ENCODE assay signal across 1 cellular context in the genomic region with DNA sequence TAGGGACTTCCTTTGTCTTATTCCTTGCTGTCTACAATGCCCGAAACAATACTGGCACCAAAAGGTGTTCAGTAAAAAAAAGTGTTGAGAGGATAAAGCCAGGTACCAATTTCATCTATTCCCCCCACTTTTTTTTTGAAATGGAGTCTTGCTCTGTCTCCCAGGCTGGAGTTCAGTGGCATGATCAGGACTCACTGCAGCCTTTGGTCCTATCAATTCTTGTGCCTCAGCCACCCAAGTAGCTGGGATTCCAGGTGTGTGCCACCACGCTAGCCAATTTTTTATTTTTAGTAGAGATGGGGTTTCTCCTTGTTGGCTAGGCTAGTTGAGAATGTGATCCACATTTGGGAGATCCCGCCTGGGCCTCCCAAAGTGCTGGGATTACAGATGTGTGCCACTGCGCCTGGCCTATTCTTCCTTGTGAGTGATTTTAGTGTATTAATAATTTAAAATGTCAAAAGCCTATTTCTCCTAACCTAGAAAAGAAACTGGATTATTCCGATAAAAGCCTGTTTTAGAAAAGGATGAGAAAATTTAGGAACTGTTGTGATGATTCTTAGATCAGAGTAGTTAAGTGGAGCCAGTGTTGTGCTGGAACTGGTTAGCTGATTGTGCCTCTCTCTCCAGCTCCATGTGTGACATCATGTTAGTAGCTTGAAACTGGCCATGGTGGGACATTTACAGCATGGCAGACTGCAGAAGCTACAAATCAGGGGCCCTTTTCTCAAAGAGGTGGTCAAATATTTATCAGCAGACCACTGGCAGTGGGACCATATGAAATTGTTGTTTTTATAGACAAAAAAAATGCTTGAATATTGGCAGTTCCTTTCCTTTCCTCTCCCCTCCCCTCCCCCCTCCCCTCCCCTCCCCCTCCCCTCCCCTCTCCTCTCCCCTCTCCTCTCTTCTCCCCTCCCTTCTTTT.
TF ChIP-seq lines count a peak whose summit lies in the region.

No MANE protein-coding gene starts in this region.

TF ChIP-seq in GM12878, 131 proteins besides CTCF, POLR2A, EP300 and RAD21 (continued from another document):
- TF ChIP-seq CEBPZ (IDR thresholded peaks at IDR 0.05; ENCODE audit: low read depth, low read length), result no peak
- peak; percentile 41; the same call in 1 of the 2 replicates for TF ChIP-seq YY1 (IDR thresholded peaks at IDR 0.05; ENCODE audit: low read depth, low read length)
- TF ChIP-seq, protein P1, sequence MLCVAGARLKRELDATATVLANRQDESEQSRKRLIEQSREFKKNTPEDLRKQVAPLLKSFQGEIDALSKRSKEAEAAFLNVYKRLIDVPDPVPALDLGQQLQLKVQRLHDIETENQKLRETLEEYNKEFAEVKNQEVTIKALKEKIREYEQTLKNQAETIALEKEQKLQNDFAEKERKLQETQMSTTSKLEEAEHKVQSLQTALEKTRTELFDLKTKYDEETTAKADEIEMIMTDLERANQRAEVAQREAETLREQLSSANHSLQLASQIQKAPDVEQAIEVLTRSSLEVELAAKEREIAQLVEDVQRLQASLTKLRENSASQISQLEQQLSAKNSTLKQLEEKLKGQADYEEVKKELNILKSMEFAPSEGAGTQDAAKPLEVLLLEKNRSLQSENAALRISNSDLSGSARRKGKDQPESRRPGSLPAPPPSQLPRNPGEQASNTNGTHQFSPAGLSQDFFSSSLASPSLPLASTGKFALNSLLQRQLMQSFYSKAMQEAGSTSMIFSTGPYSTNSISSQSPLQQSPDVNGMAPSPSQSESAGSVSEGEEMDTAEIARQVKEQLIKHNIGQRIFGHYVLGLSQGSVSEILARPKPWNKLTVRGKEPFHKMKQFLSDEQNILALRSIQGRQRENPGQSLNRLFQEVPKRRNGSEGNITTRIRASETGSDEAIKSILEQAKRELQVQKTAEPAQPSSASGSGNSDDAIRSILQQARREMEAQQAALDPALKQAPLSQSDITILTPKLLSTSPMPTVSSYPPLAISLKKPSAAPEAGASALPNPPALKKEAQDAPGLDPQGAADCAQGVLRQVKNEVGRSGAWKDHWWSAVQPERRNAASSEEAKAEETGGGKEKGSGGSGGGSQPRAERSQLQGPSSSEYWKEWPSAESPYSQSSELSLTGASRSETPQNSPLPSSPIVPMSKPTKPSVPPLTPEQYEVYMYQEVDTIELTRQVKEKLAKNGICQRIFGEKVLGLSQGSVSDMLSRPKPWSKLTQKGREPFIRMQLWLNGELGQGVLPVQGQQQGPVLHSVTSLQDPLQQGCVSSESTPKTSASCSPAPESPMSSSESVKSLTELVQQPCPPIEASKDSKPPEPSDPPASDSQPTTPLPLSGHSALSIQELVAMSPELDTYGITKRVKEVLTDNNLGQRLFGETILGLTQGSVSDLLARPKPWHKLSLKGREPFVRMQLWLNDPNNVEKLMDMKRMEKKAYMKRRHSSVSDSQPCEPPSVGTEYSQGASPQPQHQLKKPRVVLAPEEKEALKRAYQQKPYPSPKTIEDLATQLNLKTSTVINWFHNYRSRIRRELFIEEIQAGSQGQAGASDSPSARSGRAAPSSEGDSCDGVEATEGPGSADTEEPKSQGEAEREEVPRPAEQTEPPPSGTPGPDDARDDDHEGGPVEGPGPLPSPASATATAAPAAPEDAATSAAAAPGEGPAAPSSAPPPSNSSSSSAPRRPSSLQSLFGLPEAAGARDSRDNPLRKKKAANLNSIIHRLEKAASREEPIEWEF (IDR thresholded peaks at IDR 0.05; ENCODE audit: insufficient replicate concordance, low read depth, low read length), result no peak
- no peak for TF ChIP-seq GABPA (IDR thresholded peaks at IDR 0.05; ENCODE audit: low read depth)
- no peak for TF ChIP-seq HSF1 (IDR thresholded peaks at IDR 0.05; ENCODE audit: low read depth, low read length)
- TF ChIP-seq MEF2A (IDR thresholded peaks at IDR 0.05; ENCODE audit: insufficient read depth, low read depth, low read length), result no peak
- TF ChIP-seq HDGF (IDR thresholded peaks at IDR 0.05), result no peak
- TF ChIP-seq ATF7 (IDR thresholded peaks at IDR 0.05; ENCODE audit: low read depth), result peak; percentile 87
- TF ChIP-seq ZSCAN29 (IDR thresholded peaks at IDR 0.05), result no peak
- no peak for TF ChIP-seq MTA2 (IDR thresholded peaks at IDR 0.05; ENCODE audit: low read depth)
- TF ChIP-seq, protein P2, sequence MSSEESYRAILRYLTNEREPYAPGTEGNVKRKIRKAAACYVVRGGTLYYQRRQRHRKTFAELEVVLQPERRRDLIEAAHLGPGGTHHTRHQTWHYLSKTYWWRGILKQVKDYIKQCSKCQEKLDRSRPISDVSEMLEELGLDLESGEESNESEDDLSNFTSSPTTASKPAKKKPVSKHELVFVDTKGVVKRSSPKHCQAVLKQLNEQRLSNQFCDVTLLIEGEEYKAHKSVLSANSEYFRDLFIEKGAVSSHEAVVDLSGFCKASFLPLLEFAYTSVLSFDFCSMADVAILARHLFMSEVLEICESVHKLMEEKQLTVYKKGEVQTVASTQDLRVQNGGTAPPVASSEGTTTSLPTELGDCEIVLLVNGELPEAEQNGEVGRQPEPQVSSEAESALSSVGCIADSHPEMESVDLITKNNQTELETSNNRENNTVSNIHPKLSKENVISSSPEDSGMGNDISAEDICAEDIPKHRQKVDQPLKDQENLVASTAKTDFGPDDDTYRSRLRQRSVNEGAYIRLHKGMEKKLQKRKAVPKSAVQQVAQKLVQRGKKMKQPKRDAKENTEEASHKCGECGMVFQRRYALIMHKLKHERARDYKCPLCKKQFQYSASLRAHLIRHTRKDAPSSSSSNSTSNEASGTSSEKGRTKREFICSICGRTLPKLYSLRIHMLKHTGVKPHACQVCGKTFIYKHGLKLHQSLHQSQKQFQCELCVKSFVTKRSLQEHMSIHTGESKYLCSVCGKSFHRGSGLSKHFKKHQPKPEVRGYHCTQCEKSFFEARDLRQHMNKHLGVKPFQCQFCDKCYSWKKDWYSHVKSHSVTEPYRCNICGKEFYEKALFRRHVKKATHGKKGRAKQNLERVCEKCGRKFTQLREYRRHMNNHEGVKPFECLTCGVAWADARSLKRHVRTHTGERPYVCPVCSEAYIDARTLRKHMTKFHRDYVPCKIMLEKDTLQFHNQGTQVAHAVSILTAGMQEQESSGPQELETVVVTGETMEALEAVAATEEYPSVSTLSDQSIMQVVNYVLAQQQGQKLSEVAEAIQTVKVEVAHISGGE (CRISPR knock-in tag; IDR thresholded peaks at IDR 0.05), result no peak
- 0 out of 2 replicates have a peak, but pooled peaks have one; percentile 24 for TF ChIP-seq POLR2AphosphoS5 (IDR thresholded peaks at IDR 0.05; ENCODE audit: low read length)
- TF ChIP-seq, protein P3, sequence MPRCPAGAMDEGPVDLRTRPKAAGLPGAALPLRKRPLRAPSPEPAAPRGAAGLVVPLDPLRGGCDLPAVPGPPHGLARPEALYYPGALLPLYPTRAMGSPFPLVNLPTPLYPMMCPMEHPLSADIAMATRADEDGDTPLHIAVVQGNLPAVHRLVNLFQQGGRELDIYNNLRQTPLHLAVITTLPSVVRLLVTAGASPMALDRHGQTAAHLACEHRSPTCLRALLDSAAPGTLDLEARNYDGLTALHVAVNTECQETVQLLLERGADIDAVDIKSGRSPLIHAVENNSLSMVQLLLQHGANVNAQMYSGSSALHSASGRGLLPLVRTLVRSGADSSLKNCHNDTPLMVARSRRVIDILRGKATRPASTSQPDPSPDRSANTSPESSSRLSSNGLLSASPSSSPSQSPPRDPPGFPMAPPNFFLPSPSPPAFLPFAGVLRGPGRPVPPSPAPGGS (IDR thresholded peaks at IDR 0.05; ENCODE audit: borderline replicate concordance, insufficient read depth, low read depth, low read length, poor library complexity, severe bottlenecking), result no peak
